In the genomic region with DNA sequence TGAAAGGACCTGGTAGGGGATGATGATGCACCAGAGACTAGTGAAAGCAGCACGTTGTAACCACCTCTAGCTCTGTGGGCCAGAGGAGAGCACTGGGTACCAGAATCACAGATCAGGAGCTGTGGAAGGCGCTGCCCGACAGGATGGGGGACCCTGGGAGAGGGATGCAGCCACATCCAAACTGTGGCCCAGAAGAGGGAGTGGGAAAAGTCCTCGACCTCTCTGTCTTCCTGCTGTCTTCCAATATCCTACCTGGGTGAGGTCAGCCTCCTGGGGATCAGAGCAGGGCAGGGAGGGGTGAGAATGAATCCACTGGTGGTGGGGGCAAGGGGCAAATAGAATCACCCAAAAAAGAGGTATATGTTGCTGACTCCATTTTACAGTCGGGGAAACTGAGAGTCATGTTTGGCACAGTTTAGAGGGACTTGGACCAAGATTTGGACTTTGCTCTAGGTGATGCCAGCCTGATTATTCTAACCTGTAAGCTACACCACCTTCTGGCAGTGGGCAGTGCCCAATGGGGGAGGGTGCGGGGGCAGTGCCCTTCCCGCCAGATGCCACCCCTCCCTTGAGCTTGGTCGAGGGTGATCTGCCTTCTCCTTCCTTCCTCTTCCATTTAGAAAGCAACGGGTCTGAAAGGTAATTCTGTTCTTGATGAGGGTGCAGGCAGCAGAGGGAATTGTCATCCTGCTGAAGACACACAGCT, we compare ENCODE assay signal across 12 cellular contexts.
DNase-seq lines count a peak whose midpoint lies in the region; ATAC-seq, FAIRE-seq and TF ChIP-seq lines count a peak whose summit lies in the region.
"Had no signal": no experiment of that assay in that cellular context is flagged by ENCODE, and none has a peak within 500 bp of the region (broad histone marks: within the 10 kb centered on the region; RNA-seq: fewer than 3 reads in every experiment).

No MANE protein-coding gene starts in this region.

- DNase-seq in activated CD4-positive, alpha-beta memory T cell treated with anti-CD3 and anti-CD28 coated beads for 36 hours = no peak
- DNase-seq in activated CD4-positive, alpha-beta memory T cell treated with anti-CD3 and anti-CD28 coated beads, Interleukin-2, amount 10 ng/mL, durations not matched to agents 7 days and 5 days = no peak
- DNase-seq in astrocyte (ENCODE audit: low read depth) (no peak), mesenteric fat pad (ENCODE audit: low spot score) (peak; percentile 62), suprapubic skin (ENCODE audit: low spot score in 2 of 2) (peak; percentile 39 to 61), PC-3 (no peak), D341Med (ENCODE audit: low spot score) (no peak)
- DNase-seq: NCI-H2081, occipital lobe had no signal

- peaks cover 81% of the 10 kb centered on the region for H3K4me1 Mint-ChIP-seq in activated CD4-positive, alpha-beta memory T cell treated with anti-CD3 and anti-CD28 coated beads for 36 hours (ENCODE audit: low read depth)
- peaks cover 44% of the 10 kb centered on the region for H3K4me1 Mint-ChIP-seq in activated CD4-positive, alpha-beta memory T cell treated with anti-CD3 and anti-CD28 coated beads, Interleukin-2, amount 10 ng/mL, durations not matched to agents 7 days and 5 days
- peaks cover 70% of the 10 kb centered on the region for H3K4me1 Mint-ChIP-seq in astrocyte (ENCODE audit: low read depth, unreplicated experiment)

- peak overlapping the region; percentile 7 for H3K27ac Mint-ChIP-seq in activated CD4-positive, alpha-beta memory T cell treated with anti-CD3 and anti-CD28 coated beads for 36 hours
- H3K27ac Mint-ChIP-seq in activated CD4-positive, alpha-beta memory T cell treated with anti-CD3 and anti-CD28 coated beads, Interleukin-2, amount 10 ng/mL, durations not matched to agents 7 days and 5 days = no peak overlapping the region
- H3K27ac Mint-ChIP-seq in astrocyte (ENCODE audit: unreplicated experiment) = peak overlapping the region; percentile 100

- no peak overlapping the region for H3K4me3 Mint-ChIP-seq in activated CD4-positive, alpha-beta memory T cell treated with anti-CD3 and anti-CD28 coated beads for 36 hours
- H3K4me3 Mint-ChIP-seq in activated CD4-positive, alpha-beta memory T cell treated with anti-CD3 and anti-CD28 coated beads, Interleukin-2, amount 10 ng/mL, durations not matched to agents 7 days and 5 days = no peak overlapping the region
- H3K4me3 Mint-ChIP-seq in astrocyte (ENCODE audit: unreplicated experiment) = peak overlapping the region; percentile 31

- no peaks in the 10 kb centered on the region for H3F3A ChIP-seq in PC-3 (ENCODE audit: low read length, unreplicated experiment)

- H3K4me2 ChIP-seq in astrocyte (ENCODE audit: low read length) (peak overlapping the region; percentile 80), PC-3 (ENCODE audit: low read length) (no peak overlapping the region)

- peak overlapping the region; percentile 96 for H3K9ac ChIP-seq in astrocyte (ENCODE audit: low read length)
- no peak overlapping the region for H3K9ac ChIP-seq in PC-3 (ENCODE audit: low read length)

- H2AFZ ChIP-seq in astrocyte (ENCODE audit: low read depth, low read length) (no peak overlapping the region), PC-3 (ENCODE audit: low read length) (no peak overlapping the region)

- FAIRE-seq in astrocyte (lab: Jason Lieb, UNC) = no peak
- FAIRE-seq: endometrium had no signal

- H3K9me3 ChIP-seq in astrocyte (ENCODE audit: insufficient read depth, low read depth, low read length) (no peaks in the 10 kb centered on the region), suprapubic skin (no peaks in the 10 kb centered on the region), PC-3 (ENCODE audit: low read length) (no peaks in the 10 kb centered on the region)

- intact Hi-C loops in activated CD4-positive, alpha-beta memory T cell treated with anti-CD3 and anti-CD28 coated beads for 36 hours (cut with micrococcal nuclease) = no loop called here
- intact Hi-C loops in PC-3 (cut with micrococcal nuclease) = no loop called here

- no TSS peak for BruUV-seq in PC-3 (replicated peaks; lab: Mats Ljungman, UMichigan)

- 73% methylated on average over 9 of the region's 9 CpGs for WGBS in suprapubic skin

- ATAC-seq in PC-3 (no peak), GM21423 (IDR thresholded peaks at IDR 0.05; ENCODE audit: unreplicated experiment) (no peak)
- ATAC-seq: activated CD4-positive, CD25-positive, alpha-beta regulatory T cell treated with anti-CD3 and anti-CD28 coated beads, Interleukin-2, amount 50 U/mL, for 24 hours had no signal

- no peaks in the 10 kb centered on the region for H3K36me3 ChIP-seq in astrocyte (ENCODE audit: insufficient read depth, low read length)
- H3K36me3 ChIP-seq in suprapubic skin = no peaks in the 10 kb centered on the region
- no peaks in the 10 kb centered on the region for H3K36me3 ChIP-seq in PC-3 (ENCODE audit: low read depth, low read length)

- H3K9me2 ChIP-seq in PC-3 (replicated peaks; ENCODE audit: low read length) = no peaks in the 10 kb centered on the region

- H4K20me1 ChIP-seq in astrocyte (ENCODE audit: insufficient read depth, low read length) (no peaks in the 10 kb centered on the region), PC-3 (ENCODE audit: low read length) (no peaks in the 10 kb centered on the region)

- TF ChIP-seq CTCF in astrocyte (IDR thresholded peaks at IDR 0.05; ENCODE audit: insufficient read depth, low read depth, low read length) = no peak
- TF ChIP-seq CTCF in suprapubic skin (IDR thresholded peaks at IDR 0.05) = no peak
- no peak for TF ChIP-seq CTCF in PC-3 (conservative IDR thresholded peaks at IDR 0.05; ENCODE audit: low read depth, low read length)

- H3K4me1 ChIP-seq in astrocyte (ENCODE audit: insufficient read depth, low read length) (peaks cover 71% of the 10 kb centered on the region), suprapubic skin (peaks cover 38% of the 10 kb centered on the region), PC-3 (ENCODE audit: insufficient read depth, low read length) (peaks cover 33% of the 10 kb centered on the region)

- H3K27me3 Mint-ChIP-seq in activated CD4-positive, alpha-beta memory T cell treated with anti-CD3 and anti-CD28 coated beads for 36 hours = no peaks in the 10 kb centered on the region
- no peaks in the 10 kb centered on the region for H3K27me3 Mint-ChIP-seq in activated CD4-positive, alpha-beta memory T cell treated with anti-CD3 and anti-CD28 coated beads, Interleukin-2, amount 10 ng/mL, durations not matched to agents 7 days and 5 days
- H3K27me3 Mint-ChIP-seq in astrocyte (ENCODE audit: low read depth, unreplicated experiment) = no peaks in the 10 kb centered on the region

- no peak for TF ChIP-seq POLR2A in suprapubic skin (IDR thresholded peaks at IDR 0.05)

- H3K27me3 ChIP-seq in astrocyte (ENCODE audit: insufficient read depth, low read length) = no peaks in the 10 kb centered on the region
- H3K27me3 ChIP-seq in suprapubic skin = no peaks in the 10 kb centered on the region
- no peaks in the 10 kb centered on the region for H3K27me3 ChIP-seq in PC-3 (ENCODE audit: low read length)

- POLR2A ChIA-PET in activated CD4-positive, alpha-beta memory T cell treated with anti-CD3 and anti-CD28 coated beads for 36 hours (lab: Charles Lee) = no interaction called here
- POLR2A ChIA-PET in activated CD4-positive, alpha-beta memory T cell treated with anti-CD3 and anti-CD28 coated beads, Interleukin-2, amount 10 ng/mL, durations not matched to agents 7 days and 5 days (lab: Charles Lee) = no interaction called here
- POLR2A ChIA-PET in PC-3 (lab: Charles Lee; ENCODE audit: unreplicated experiment) = no interaction called here

- CTCF ChIA-PET in activated CD4-positive, alpha-beta memory T cell treated with anti-CD3 and anti-CD28 coated beads for 36 hours (lab: Charles Lee) = interaction anchor here (0.6 to 2.3 kb wide), 3 partner anchors 28 to 39 kb away, joined by 3 to 6 read pairs (median 4); no protein-coding TSS in a partner anchor
- CTCF ChIA-PET in activated CD4-positive, alpha-beta memory T cell treated with anti-CD3 and anti-CD28 coated beads, Interleukin-2, amount 10 ng/mL, durations not matched to agents 7 days and 5 days (lab: Charles Lee) = interaction anchor here (1.4 kb wide), 1 partner anchor 28 kb away, joined by 3 read pairs; no protein-coding TSS in a partner anchor
- CTCF ChIA-PET in PC-3 (lab: Charles Lee) = no interaction called here

- no peak for TF ChIP-seq EP300 in suprapubic skin (IDR thresholded peaks at IDR 0.05)

- H3K79me2 ChIP-seq in astrocyte (ENCODE audit: insufficient read depth, low read length) (peaks cover 7% of the 10 kb centered on the region), PC-3 (ENCODE audit: low read length) (no peaks in the 10 kb centered on the region)

- no peaks in the 10 kb centered on the region for H3K36me3 Mint-ChIP-seq in activated CD4-positive, alpha-beta memory T cell treated with anti-CD3 and anti-CD28 coated beads for 36 hours
- no peaks in the 10 kb centered on the region for H3K36me3 Mint-ChIP-seq in activated CD4-positive, alpha-beta memory T cell treated with anti-CD3 and anti-CD28 coated beads, Interleukin-2, amount 10 ng/mL, durations not matched to agents 7 days and 5 days (ENCODE audit: low read depth)
- H3K36me3 Mint-ChIP-seq in astrocyte (ENCODE audit: low read depth, unreplicated experiment) = no peaks in the 10 kb centered on the region

- H3K27ac ChIP-seq in astrocyte (ENCODE audit: low read depth, low read length) (peak overlapping the region; percentile 100), suprapubic skin (no peak overlapping the region), PC-3 (ENCODE audit: low read length) (no peak overlapping the region)

- no peak overlapping the region for H3K4me3 ChIP-seq in astrocyte (ENCODE audit: insufficient read depth, low read depth, low read length)
- no peak overlapping the region for H3K4me3 ChIP-seq in suprapubic skin
- no peak overlapping the region for H3K4me3 ChIP-seq in PC-3 (ENCODE audit: low read length)

- H3K9me3 Mint-ChIP-seq in activated CD4-positive, alpha-beta memory T cell treated with anti-CD3 and anti-CD28 coated beads for 36 hours = no peaks in the 10 kb centered on the region
- H3K9me3 Mint-ChIP-seq in activated CD4-positive, alpha-beta memory T cell treated with anti-CD3 and anti-CD28 coated beads, Interleukin-2, amount 10 ng/mL, durations not matched to agents 7 days and 5 days = no peaks in the 10 kb centered on the region
- H3K9me3 Mint-ChIP-seq in astrocyte (ENCODE audit: unreplicated experiment) = no peaks in the 10 kb centered on the region

Comparison
In these comparisons a context has a peak if more than half of its experiments do, and no peak if none do; other contexts are left out.
1. DNase-seq: peak in mesenteric fat pad (single experiment) and suprapubic skin (2 of 2); none in activated CD4-positive, alpha-beta memory T cell treated with anti-CD3 and anti-CD28 coated beads for 36 hours (single experiment), activated CD4-positive, alpha-beta memory T cell treated with anti-CD3 and anti-CD28 coated beads, Interleukin-2, amount 10 ng/mL, durations not matched to agents 7 days and 5 days (single experiment), astrocyte (single experiment), PC-3 (single experiment) and D341Med (single experiment).